Comparison of ENCODE assay signal across 27 cellular contexts in the genomic region with DNA sequence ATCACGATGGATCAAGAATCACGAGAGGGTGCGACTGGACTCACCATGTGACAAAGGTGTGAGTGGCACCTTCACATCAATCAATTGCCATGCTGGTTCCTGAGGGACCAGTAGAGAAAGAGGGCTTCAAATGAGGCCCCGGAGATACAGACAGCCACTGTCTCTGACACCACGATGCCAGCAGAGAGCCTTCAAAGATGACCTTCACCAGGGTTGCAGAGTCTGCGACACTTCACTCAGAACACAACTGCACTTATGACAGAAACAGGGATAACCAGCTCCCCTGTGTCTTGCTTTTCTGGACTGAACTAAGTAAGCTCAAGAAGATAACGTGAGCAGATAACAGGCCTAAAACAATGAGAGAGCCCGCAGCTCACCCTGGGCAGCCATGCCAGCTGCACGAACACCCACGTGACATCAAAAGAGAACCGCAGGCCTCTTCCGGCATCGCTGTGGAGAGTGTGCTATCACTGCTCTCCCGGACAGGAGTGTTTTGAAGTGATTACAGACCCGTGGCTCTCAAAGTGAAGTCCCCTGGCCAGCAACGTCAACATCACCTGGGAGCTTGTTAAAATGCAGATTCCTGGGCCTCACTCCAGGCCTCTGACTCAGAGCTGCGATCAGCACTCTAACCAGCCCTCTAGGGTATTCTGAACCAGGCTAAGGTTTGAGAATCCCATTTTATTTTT. TPM values are rescaled to one million over a fixed set of nuclear protein-coding genes. Genes with fewer than 3 reads are reported as not detected.
A peak's percentile ranks its signal among the peaks of the same experiment; 100 is the strongest.
DNase-seq lines count a peak whose midpoint lies in the region; ATAC-seq and TF ChIP-seq lines count a peak whose summit lies in the region.
"Had no signal": no experiment of that assay in that cellular context is flagged by ENCODE, and none has a peak within 500 bp of the region (broad histone marks: within the 10 kb centered on the region; RNA-seq: fewer than 3 reads in every experiment).

No MANE protein-coding gene starts in this region.

- DNase-seq in heart right ventricle (peak in 1 of 2 donors; percentile 19), AML-193 (lab: John Stamatoyannopoulos, UW) (no peak), GM10248 (ENCODE audit: extremely low spot score) (no peak)
- DNase-seq: activated CD4-positive, alpha-beta T cell treated with anti-CD3 and anti-CD28 coated beads, Interleukin-2, amount 10 ng/mL, durations not matched to agents 24 days and 14 days; activated CD8-positive, alpha-beta memory T cell treated with anti-CD3 and anti-CD28 coated beads, Interleukin-2, amount 50 U/mL, for 4 hours; activated naive CD4-positive, alpha-beta T cell; adrenal gland; COR-L47; DND-41; glutamatergic neuron; left colon; NCI-H1092; NCI-H187 treated with DMSO at 0.1 percent for 48 hours; NCI-H226; NCI-H774; psoas muscle; SW 1271 had no signal

- POLR2A ChIA-PET in GM10248 (lab: Yijun Ruan, JAX): no interaction called here

- no peaks in the 10 kb centered on the region for H3K27me3 Mint-ChIP-seq in stimulated activated memory B cell treated with anti-CD40 and anti-IgM and Interleukin-4, amounts not matched to agents 10 μg/mL and 1 μg/mL and 100 μg/mL, for 72 hours
- H3K27me3 Mint-ChIP-seq: activated CD4-positive, alpha-beta T cell treated with anti-CD3 and anti-CD28 coated beads, Interleukin-2, amount 10 ng/mL, durations not matched to agents 24 days and 14 days had no signal

- peaks cover 0 to 8% (median 0%) of the 10 kb centered on the region in 9 donors for H3K4me1 ChIP-seq in heart right ventricle
- H3K4me1 ChIP-seq: adrenal gland, breast epithelium, neural progenitor cell, psoas muscle, suprapubic skin had no signal

- peaks cover 3% of the 10 kb centered on the region for H3K9me3 Mint-ChIP-seq in stimulated activated memory B cell treated with anti-CD40 and anti-IgM and Interleukin-4, amounts not matched to agents 10 μg/mL and 1 μg/mL and 100 μg/mL, for 72 hours
- H3K9me3 Mint-ChIP-seq: activated CD4-positive, alpha-beta T cell treated with anti-CD3 and anti-CD28 coated beads, Interleukin-2, amount 10 ng/mL, durations not matched to agents 24 days and 14 days; GM23338; neural progenitor cell had no signal

- H3K27ac Mint-ChIP-seq in stimulated activated memory B cell treated with anti-CD40 and anti-IgM and Interleukin-4, amounts not matched to agents 10 μg/mL and 1 μg/mL and 100 μg/mL, for 72 hours: peak overlapping the region; percentile 61
- H3K27ac Mint-ChIP-seq: activated CD4-positive, alpha-beta T cell treated with anti-CD3 and anti-CD28 coated beads, Interleukin-2, amount 10 ng/mL, durations not matched to agents 24 days and 14 days; GM23338 had no signal

- no peak overlapping the region for H3K4me3 Mint-ChIP-seq in stimulated activated memory B cell treated with anti-CD40 and anti-IgM and Interleukin-4, amounts not matched to agents 10 μg/mL and 1 μg/mL and 100 μg/mL, for 72 hours
- H3K4me3 Mint-ChIP-seq: activated CD4-positive, alpha-beta T cell treated with anti-CD3 and anti-CD28 coated beads, Interleukin-2, amount 10 ng/mL, durations not matched to agents 24 days and 14 days; GM23338; neural progenitor cell had no signal

- H3K4me1 Mint-ChIP-seq in stimulated activated memory B cell treated with anti-CD40 and anti-IgM and Interleukin-4, amounts not matched to agents 10 μg/mL and 1 μg/mL and 100 μg/mL, for 72 hours: peaks cover 41% of the 10 kb centered on the region

- H3K36me3 ChIP-seq in KOPT-K1 (ENCODE audit: insufficient read depth, low read length) (peaks cover 93% of the 10 kb centered on the region), heart right ventricle (peaks cover 0 to 74% (median 0%) of the 10 kb centered on the region in 9 donors)
- H3K36me3 ChIP-seq: breast epithelium, neural progenitor cell had no signal

- intact Hi-C loops in heart right ventricle (cut with DNase I): no loop called here

- no peak overlapping the region for H3K4me3 ChIP-seq in heart right ventricle
- H3K4me3 ChIP-seq: adrenal gland, breast epithelium, coronary artery, GM23338, neural progenitor cell, psoas muscle, suprapubic skin had no signal

- H3K27me3 ChIP-seq in heart right ventricle: no peaks in the 10 kb centered on the region
- H3K27me3 ChIP-seq: adrenal gland, breast epithelium, neural progenitor cell, suprapubic skin had no signal

- H3K9me3 ChIP-seq in KOPT-K1 (ENCODE audit: insufficient read depth, low read length, poor library complexity, severe bottlenecking) (no peaks in the 10 kb centered on the region), heart right ventricle (no peaks in the 10 kb centered on the region)
- H3K9me3 ChIP-seq: adrenal gland, breast epithelium, psoas muscle, suprapubic skin had no signal

- ATAC-seq in GM18520 (IDR thresholded peaks at IDR 0.05; ENCODE audit: unreplicated experiment) (peak; percentile 47), heart right ventricle (peak; percentile 34 to 85 (median 73)), GM21576 (IDR thresholded peaks at IDR 0.05; ENCODE audit: unreplicated experiment) (no peak)
- peak; percentile 78 for ATAC-seq in stimulated activated memory B cell treated with anti-CD40 and anti-IgM and Interleukin-4, amounts not matched to agents 10 μg/mL and 1 μg/mL and 100 μg/mL, for 72 hours
- ATAC-seq: GM23338, left colon, psoas muscle had no signal

- CTCF ChIA-PET in GM10248 (lab: Yijun Ruan, JAX): interaction anchor here (0.8 to 2.2 kb wide), 4 partner anchors 9 to 40 kb away, joined by 3 to 8 read pairs (median 5); no protein-coding TSS in a partner anchor

- H3K27ac ChIP-seq in KOPT-K1 (ENCODE audit: low read depth, low read length, poor library complexity, severe bottlenecking) (peak overlapping the region; percentile 45), heart right ventricle (peak overlapping the region in 1 of 10 donors; percentile 29)
- H3K27ac ChIP-seq: adrenal gland, breast epithelium, coronary artery, neural progenitor cell, psoas muscle, suprapubic skin, VCaP had no signal

- TF ChIP-seq CTCF in heart right ventricle (IDR thresholded peaks at IDR 0.05): no peak
- TF ChIP-seq CTCF in GM10248 (IDR thresholded peaks at IDR 0.05; ENCODE audit: control extremely low read depth, extremely low read depth, low read depth, missing control alignments): no peak

- H3K36me3 Mint-ChIP-seq in stimulated activated memory B cell treated with anti-CD40 and anti-IgM and Interleukin-4, amounts not matched to agents 10 μg/mL and 1 μg/mL and 100 μg/mL, for 72 hours: peaks cover 69% of the 10 kb centered on the region

- WGBS in heart right ventricle, 2 donors: 53 to 77% methylated on average over 17 of the region's 17 CpGs

RNA-seq across cellular contexts. Expression of gene KLHDC4, which starts 36.4 kb away (rescaled TPM):
- 10 to 100 TPM in 9 of 10 donors, 1 to 10 TPM in 1; 7.8 to 19.0 (median 12.9) TPM for total RNA-seq in heart right ventricle
- polyA plus RNA-seq in heart right ventricle: 10 to 100 TPM; 14.3 to 31.7 TPM
